Comparison of ENCODE assay signal across 26 cellular contexts in the genomic region with DNA sequence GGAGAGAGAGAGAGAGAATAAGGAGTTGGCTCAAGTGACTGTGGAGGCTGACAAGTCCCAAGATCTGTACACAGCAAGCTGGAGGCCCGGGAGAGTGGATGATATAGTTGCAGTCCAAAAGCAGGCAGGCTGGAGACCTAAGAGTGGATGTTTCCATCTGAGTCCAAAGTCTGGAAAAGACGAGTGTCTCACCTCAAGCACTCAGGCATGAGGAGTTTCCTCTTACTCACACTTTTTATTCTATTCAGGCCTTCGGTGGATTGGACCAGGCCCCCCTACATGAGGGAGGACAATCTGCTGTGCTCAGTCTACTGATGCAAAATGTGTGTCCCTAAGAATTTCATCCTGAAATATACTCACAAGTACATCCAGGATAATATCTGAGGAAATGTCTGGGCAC.
"Had no signal": no experiment of that assay in that cellular context is flagged by ENCODE, and none has a peak within 500 bp of the region (broad histone marks: within the 10 kb centered on the region; RNA-seq: fewer than 3 reads in every experiment).

No MANE protein-coding gene starts in this region.

- H3K4me3 ChIP-seq: colonic mucosa, esophagus squamous epithelium, heart right ventricle, lung, pancreas, right lobe of liver, stomach, thyroid gland, vagina had no signal

- H3K4me1 ChIP-seq: colonic mucosa, esophagus squamous epithelium, heart right ventricle, pancreas, right lobe of liver, stomach, thyroid gland, vagina had no signal

- FAIRE-seq: endothelial cell of umbilical vein, keratinocyte, pancreas, small intestine had no signal

- H3K4me3 Mint-ChIP-seq: dendritic cell treated with granulocyte-macrophage colony-stimulating factor and Interleukin-4, amounts not matched to agents 40 ng/mL and 50 ng/mL, for 4 days; memory B cell; natural killer cell treated with Interleukin-12 subunit alpha and Interleukin-12 subunit beta and Interleukin-15 and Interleukin-18, amount 100 ng/mL, for 72 hours; neural crest cell; stimulated activated naive B cell treated with anti-CD40 and anti-IgM and Interleukin-4, amounts not matched to agents 10 μg/mL and 1 μg/mL and 100 μg/mL, for 72 hours had no signal

- DNase-seq: colonic mucosa; effector memory CD4-positive, alpha-beta T cell; erythroblast; esophagus squamous epithelium; foreskin melanocyte; glutamatergic neuron; heart right ventricle; hypothalamus; pancreas; right lobe of liver; small intestine; stimulated activated CD4-positive, alpha-beta T cell treated with anti-CD3 and anti-CD28 coated beads, Interleukin-15, amount 100 ng/mL, for 24 hours; stimulated activated CD4-positive, alpha-beta T cell treated with anti-CD3 and anti-CD28 coated beads, Interleukin-2, amount 100 ng/mL, for 48 hours; stimulated activated naive B cell treated with anti-CD40 and anti-IgM and Interleukin-4, amounts not matched to agents 10 μg/mL and 1 μg/mL and 100 μg/mL, for 72 hours; stomach; thyroid gland had no signal

- H3K4me1 Mint-ChIP-seq: memory B cell had no signal

- H3K27ac ChIP-seq: colonic mucosa, esophagus squamous epithelium, heart right ventricle, neutrophil, pancreas, right lobe of liver, stomach, thyroid gland, vagina had no signal

- H3K36me3 ChIP-seq: colonic mucosa, esophagus squamous epithelium, heart right ventricle, neutrophil, pancreas, right lobe of liver, stomach, thyroid gland, vagina had no signal

- H3K27ac Mint-ChIP-seq: dendritic cell treated with granulocyte-macrophage colony-stimulating factor and Interleukin-4, amounts not matched to agents 40 ng/mL and 50 ng/mL, for 4 days; memory B cell; stimulated activated naive B cell treated with anti-CD40 and anti-IgM and Interleukin-4, amounts not matched to agents 10 μg/mL and 1 μg/mL and 100 μg/mL, for 72 hours had no signal

- H3K27me3 ChIP-seq: colonic mucosa, pancreas, right lobe of liver, thyroid gland, vagina had no signal

- H3K9me3 ChIP-seq: colonic mucosa, esophagus squamous epithelium, heart right ventricle, neutrophil, pancreas, right lobe of liver, stomach, thyroid gland, vagina had no signal

- H3K9me3 Mint-ChIP-seq: dendritic cell treated with granulocyte-macrophage colony-stimulating factor and Interleukin-4, amounts not matched to agents 40 ng/mL and 50 ng/mL, for 4 days; natural killer cell treated with Interleukin-12 subunit alpha and Interleukin-12 subunit beta and Interleukin-15 and Interleukin-18, amount 100 ng/mL, for 72 hours; stimulated activated naive B cell treated with anti-CD40 and anti-IgM and Interleukin-4, amounts not matched to agents 10 μg/mL and 1 μg/mL and 100 μg/mL, for 72 hours had no signal

- ATAC-seq: heart right ventricle; left lobe of liver; natural killer cell treated with Interleukin-12 subunit alpha and Interleukin-12 subunit beta and Interleukin-15 and Interleukin-18, amount 100 ng/mL, for 72 hours; pancreas; right lobe of liver; stimulated activated naive B cell treated with anti-CD40 and anti-IgM and Interleukin-4, amounts not matched to agents 10 μg/mL and 1 μg/mL and 100 μg/mL, for 72 hours had no signal
